In genomic region chr14:76961631-76962302, GRCh38 we compare ENCODE assay signal across 1 cellular context.
TF ChIP-seq lines count a peak whose summit lies in the region.

No MANE protein-coding gene starts in this region.

TF ChIP-seq in HepG2, 621 proteins besides CTCF, POLR2A, EP300 and RAD21 (continued from another document and continues in another):
- TF ChIP-seq ZNF687 (CRISPR knock-in tag; IDR thresholded peaks at IDR 0.05) (peak; percentile 92), BRD4 (CRISPR knock-in tag; IDR thresholded peaks at IDR 0.05) (no peak), ZMYM3 (CRISPR knock-in tag; IDR thresholded peaks at IDR 0.05) (no peak), ZKSCAN1 (IDR thresholded peaks at IDR 0.05; ENCODE audit: low read length) (no peak), EHMT2 (IDR thresholded peaks at IDR 0.05; ENCODE audit: borderline replicate concordance, low read depth, low read length) (no peak), ZSCAN12 (CRISPR knock-in tag; IDR thresholded peaks at IDR 0.05) (no peak), REST (IDR thresholded peaks at IDR 0.05; ENCODE audit: borderline replicate concordance in 1 of 2, low read depth in 1 of 2, low read length in 2 of 2) (no peak), KDM2A (CRISPR knock-in tag; IDR thresholded peaks at IDR 0.05; ENCODE audit: borderline replicate concordance, low read depth) (peak; percentile 17; the same call in 1 of the 2 replicates), NONO (IDR thresholded peaks at IDR 0.05) (no peak), NONO (CRISPR knock-in tag; conservative IDR thresholded peaks at IDR 0.05) (peak; percentile 47; the same call in 1 of the 2 replicates), TBX2 (CRISPR knock-in tag; IDR thresholded peaks at IDR 0.05; ENCODE audit: borderline replicate concordance) (peak; percentile 96), USF2 (IDR thresholded peaks at IDR 0.05; ENCODE audit: low read depth, low read length) (no peak), USF2 (CRISPR knock-in tag; IDR thresholded peaks at IDR 0.05; ENCODE audit: borderline replicate concordance) (no peak), ZNF296 (CRISPR knock-in tag; conservative IDR thresholded peaks at IDR 0.05) (no peak), MAFG (CRISPR knock-in tag; IDR thresholded peaks at IDR 0.05) (no peak), ZNF513 (CRISPR knock-in tag; conservative IDR thresholded peaks at IDR 0.05) (no peak), ZBTB49 (CRISPR knock-in tag; IDR thresholded peaks at IDR 0.05; ENCODE audit: borderline replicate concordance) (no peak), JDP2 (CRISPR knock-in tag; IDR thresholded peaks at IDR 0.05; ENCODE audit: borderline replicate concordance) (no peak), SIX1 (CRISPR knock-in tag; IDR thresholded peaks at IDR 0.05; ENCODE audit: borderline replicate concordance) (0 out of 2 replicates have a peak, but pooled peaks have one; percentile 11), ZNF256 (CRISPR knock-in tag; conservative IDR thresholded peaks at IDR 0.05) (no peak), ZBTB7B (CRISPR knock-in tag; IDR thresholded peaks at IDR 0.05) (peak; percentile 79; the same call in 1 of the 2 replicates), DMAP1 (CRISPR knock-in tag; IDR thresholded peaks at IDR 0.05) (no peak), ZNF230 (CRISPR knock-in tag; IDR thresholded peaks at IDR 0.05) (no peak), BCL3 (CRISPR knock-in tag; IDR thresholded peaks at IDR 0.05) (peak; percentile 67; the same call in 1 of the 2 replicates), ZNF3 (CRISPR knock-in tag; IDR thresholded peaks at IDR 0.05) (no peak), ZNF883 (CRISPR knock-in tag; IDR thresholded peaks at IDR 0.05; ENCODE audit: not compliant biosample characterization) (peak; percentile 23), ZNF331 (CRISPR knock-in tag; IDR thresholded peaks at IDR 0.05) (peak; percentile 34; the same call in 1 of the 2 replicates), UBTF (CRISPR knock-in tag; IDR thresholded peaks at IDR 0.05) (no peak), ZNF574 (CRISPR knock-in tag; IDR thresholded peaks at IDR 0.05) (peak; percentile 34; the same call in 1 of the 2 replicates), HNRNPK (IDR thresholded peaks at IDR 0.05; ENCODE audit: low read depth, low read length, poor library complexity, severe bottlenecking) (no peak), SP2 (CRISPR knock-in tag; IDR thresholded peaks at IDR 0.05) (peak; percentile 40; the same call in 1 of the 2 replicates), ELF4 (CRISPR knock-in tag; IDR thresholded peaks at IDR 0.05; ENCODE audit: borderline replicate concordance) (peak; percentile 34; the same call in 1 of the 2 replicates), JUN (CRISPR knock-in tag; IDR thresholded peaks at IDR 0.05) (no peak), HNF4G (IDR thresholded peaks at IDR 0.05; ENCODE audit: borderline replicate concordance, low read depth, low read length) (peak; percentile 60; the same call in 1 of the 2 replicates), HNF4G (CRISPR knock-in tag; IDR thresholded peaks at IDR 0.05; ENCODE audit: borderline replicate concordance, low read depth) (no peak), PPARG (CRISPR knock-in tag; conservative IDR thresholded peaks at IDR 0.05) (no peak), ZBTB14 (CRISPR knock-in tag; IDR thresholded peaks at IDR 0.05) (no peak), BORCS8-MEF2B (CRISPR knock-in tag; IDR thresholded peaks at IDR 0.05) (no peak), ZNF772 (CRISPR knock-in tag; IDR thresholded peaks at IDR 0.05) (no peak; the same call in 1 of the 2 replicates)
